Comparison of ENCODE assay signal across 14 cellular contexts in genomic region chr7:4236389-4236788, GRCh38.
DNase-seq lines count a peak whose midpoint lies in the region; ATAC-seq, FAIRE-seq and TF ChIP-seq lines count a peak whose summit lies in the region.
"Had no signal": no experiment of that assay in that cellular context is flagged by ENCODE, and none has a peak within 500 bp of the region (broad histone marks: within the 10 kb centered on the region; RNA-seq: fewer than 3 reads in every experiment).

No MANE protein-coding gene starts in this region.

- peak; percentile 44 for FAIRE-seq in urothelium cell line (lab: Jason Lieb, UNC)

- no peak for ATAC-seq in activated naive CD4-positive, alpha-beta T cell treated with anti-CD3 and anti-CD28 coated beads, Interleukin-2, amount 50 U/mL, for 72 hours
- ATAC-seq in WTC11, result no peak
- ATAC-seq: HCT116 had no signal

- no peak overlapping the region for H3K23ac ChIP-seq in neuronal stem cell (ENCODE audit: low read depth, low read length, poor library complexity)

- no peak overlapping the region for H2BK5ac ChIP-seq in neuronal stem cell (ENCODE audit: low read length)

- no peak for TF ChIP-seq CTCF in HEK293 (tag by site-specific recombination; IDR thresholded peaks at IDR 0.05)
- no peak for TF ChIP-seq CTCF in WTC11 (IDR thresholded peaks at IDR 0.05)

- H3K36me3 ChIP-seq in HEK293 (ENCODE audit: control insufficient read depth in 2 of 2, insufficient read depth in 1 of 2, low read length in 2 of 2) (no peaks in the 10 kb centered on the region), neuronal stem cell (replicated peaks in 1 of 2; ENCODE audit: control insufficient read depth in 2 of 2, insufficient read depth in 2 of 2, low read length in 2 of 2) (peaks cover 0 to 2% of the 10 kb centered on the region in 2 donors)
- H3K36me3 ChIP-seq: BLaER1 treated with 17β-estradiol and CSF1 and Interleukin-3, amounts not matched to agents 10 nM and 100 nM had no signal

- H2BK120ac ChIP-seq in neuronal stem cell (ENCODE audit: low read depth, low read length), result no peak overlapping the region

- H3K27ac Mint-ChIP-seq in activated naive CD4-positive, alpha-beta T cell treated with anti-CD3 and anti-CD28 coated beads, Interleukin-2, amount 50 U/mL, for 72 hours, result peak overlapping the region; percentile 16 to 60
- H3K27ac Mint-ChIP-seq in activated naive CD4-positive, alpha-beta T cell treated with anti-CD3 and anti-CD28 coated beads, Interleukin-2, amount 10 ng/mL, durations not matched to agents 7 days and 5 days, result no peak overlapping the region
- no peak overlapping the region for H3K27ac Mint-ChIP-seq in WTC11
- H3K27ac Mint-ChIP-seq: CD4-positive, CD25-positive, alpha-beta regulatory T cell had no signal

- H2BK15ac ChIP-seq in neuronal stem cell (ENCODE audit: low read length), result no peak overlapping the region

- H3K4me3 ChIP-seq in HEK293 (ENCODE audit: low read depth, low read length), result no peak overlapping the region
- no peak overlapping the region for H3K4me3 ChIP-seq in neuronal stem cell (ENCODE audit: low read length in 2 of 2)
- H3K4me3 ChIP-seq: BLaER1 treated with 17β-estradiol and CSF1 and Interleukin-3, amounts not matched to agents 10 nM and 100 nM had no signal

- peaks cover 3% of the 10 kb centered on the region for H3K4me1 Mint-ChIP-seq in activated naive CD4-positive, alpha-beta T cell treated with anti-CD3 and anti-CD28 coated beads, Interleukin-2, amount 10 ng/mL, durations not matched to agents 7 days and 5 days
- peaks cover 23% of the 10 kb centered on the region for H3K4me1 Mint-ChIP-seq in WTC11

- no CpG with 5 or more reads among the region's 12 CpGs for WGBS in neuronal stem cell (ENCODE audit: extremely low coverage in 2 of 2, insufficient read length in 2 of 2, insufficient replicate concordance in 1 of 2), 2 donors

- no peaks in the 10 kb centered on the region for H3K9me3 Mint-ChIP-seq in activated naive CD4-positive, alpha-beta T cell treated with anti-CD3 and anti-CD28 coated beads, Interleukin-2, amount 50 U/mL, for 72 hours
- no peaks in the 10 kb centered on the region for H3K9me3 Mint-ChIP-seq in activated naive CD4-positive, alpha-beta T cell treated with anti-CD3 and anti-CD28 coated beads, Interleukin-2, amount 10 ng/mL, durations not matched to agents 7 days and 5 days
- no peaks in the 10 kb centered on the region for H3K9me3 Mint-ChIP-seq in WTC11

- no peak overlapping the region for H3K4ac ChIP-seq in neuronal stem cell (ENCODE audit: low read length)

- no peak overlapping the region for H4K8ac ChIP-seq in neuronal stem cell (ENCODE audit: low read depth, low read length)

- H3K14ac ChIP-seq in neuronal stem cell (ENCODE audit: low read length), result no peak overlapping the region

- H2AK5ac ChIP-seq in neuronal stem cell (ENCODE audit: low read depth, low read length), result peak overlapping the region; percentile 16

- H4K91ac ChIP-seq in neuronal stem cell (ENCODE audit: low read depth, low read length, poor library complexity), result no peak overlapping the region

- H3K36me3 Mint-ChIP-seq in activated naive CD4-positive, alpha-beta T cell treated with anti-CD3 and anti-CD28 coated beads, Interleukin-2, amount 50 U/mL, for 72 hours, result no peaks in the 10 kb centered on the region
- H3K36me3 Mint-ChIP-seq in activated naive CD4-positive, alpha-beta T cell treated with anti-CD3 and anti-CD28 coated beads, Interleukin-2, amount 10 ng/mL, durations not matched to agents 7 days and 5 days, result no peaks in the 10 kb centered on the region
- H3K36me3 Mint-ChIP-seq in WTC11, result no peaks in the 10 kb centered on the region
- H3K36me3 Mint-ChIP-seq: CD4-positive, CD25-positive, alpha-beta regulatory T cell had no signal

- no peak for DNase-seq in activated naive CD4-positive, alpha-beta T cell treated with anti-CD3 and anti-CD28 coated beads, Interleukin-2, amount 50 U/mL, for 72 hours (ENCODE audit: low spot score in 2 of 2)
- DNase-seq in activated naive CD4-positive, alpha-beta T cell treated with anti-CD3 and anti-CD28 coated beads, Interleukin-2, amount 10 ng/mL, durations not matched to agents 7 days and 5 days, result no peak
- DNase-seq in neuronal stem cell (ENCODE audit: low spot score) (no peak), urothelium cell line (ENCODE audit: low spot score) (no peak), mesenteric fat pad (ENCODE audit: low spot score) (no peak), WTC11 (ENCODE audit: low spot score) (no peak)
- DNase-seq: 8988T; AML-193; Calu3; CD4-positive, CD25-positive, alpha-beta regulatory T cell; DMS 273 treated with DMSO at 0.1 percent for 48 hours had no signal

- peak overlapping the region; percentile 3 for H3K18ac ChIP-seq in neuronal stem cell (ENCODE audit: low read length)

- H3K9me3 ChIP-seq in HEK293 (ENCODE audit: control insufficient read depth, insufficient read depth, low read depth, low read length) (no peaks in the 10 kb centered on the region), neuronal stem cell (replicated peaks in 1 of 2; ENCODE audit: control insufficient read depth in 2 of 2, insufficient read depth in 1 of 2, low read depth in 1 of 2, low read length in 2 of 2) (no peaks in the 10 kb centered on the region)
- H3K9me3 ChIP-seq: BLaER1 treated with 17β-estradiol and CSF1 and Interleukin-3, amounts not matched to agents 10 nM and 100 nM had no signal

- H3K4me1 ChIP-seq in HEK293 (ENCODE audit: control insufficient read depth, insufficient read depth, low read length), result no peaks in the 10 kb centered on the region
- peaks cover 5 to 7% of the 10 kb centered on the region in 2 donors for H3K4me1 ChIP-seq in neuronal stem cell (ENCODE audit: control insufficient read depth in 2 of 2, insufficient read depth in 1 of 2, low read depth in 1 of 2, low read length in 2 of 2)

- no peak overlapping the region for H3K27ac ChIP-seq in HEK293 (ENCODE audit: extremely low read depth, low read depth, low read length)
- no peak overlapping the region for H3K27ac ChIP-seq in neuronal stem cell (replicated peaks; ENCODE audit: low read length)
- H3K27ac ChIP-seq: BLaER1 treated with 17β-estradiol and CSF1 and Interleukin-3, amounts not matched to agents 10 nM and 100 nM had no signal

- no peaks in the 10 kb centered on the region for H3K27me3 ChIP-seq in neuronal stem cell (ENCODE audit: control insufficient read depth in 3 of 3, insufficient read depth in 3 of 3, low read depth in 1 of 3, low read length in 3 of 3)
- H3K27me3 ChIP-seq: BLaER1 treated with 17β-estradiol and CSF1 and Interleukin-3, amounts not matched to agents 10 nM and 100 nM had no signal

- H3K9ac ChIP-seq in neuronal stem cell (ENCODE audit: low read depth, low read length, poor library complexity), result no peak overlapping the region
- H3K9ac ChIP-seq: BLaER1 treated with 17β-estradiol and CSF1 and Interleukin-3, amounts not matched to agents 10 nM and 100 nM had no signal

- no peak overlapping the region for H2AFZ ChIP-seq in neuronal stem cell (ENCODE audit: low read length)

- H3K4me2 ChIP-seq in neuronal stem cell (ENCODE audit: insufficient read depth, low read length, poor library complexity, severe bottlenecking), result no peak overlapping the region
- H3K4me2 ChIP-seq: BLaER1 treated with 17β-estradiol and CSF1 and Interleukin-3, amounts not matched to agents 10 nM and 100 nM had no signal

- no peaks in the 10 kb centered on the region for H3K27me3 Mint-ChIP-seq in activated naive CD4-positive, alpha-beta T cell treated with anti-CD3 and anti-CD28 coated beads, Interleukin-2, amount 10 ng/mL, durations not matched to agents 7 days and 5 days
- no peaks in the 10 kb centered on the region; the same call in 1 of the 2 replicates for H3K27me3 Mint-ChIP-seq in WTC11 (ENCODE audit: low read depth)

- no peaks in the 10 kb centered on the region for H3K79me1 ChIP-seq in neuronal stem cell (ENCODE audit: low read depth, low read length)

- POLR2A ChIA-PET in HEK293 (lab: Yijun Ruan, JAX) (no interaction called here), WTC11 (lab: Charles Lee) (no interaction called here)

- H2BK12ac ChIP-seq in neuronal stem cell (ENCODE audit: low read length), result no peak overlapping the region

- CTCF ChIA-PET in activated naive CD4-positive, alpha-beta T cell treated with anti-CD3 and anti-CD28 coated beads, Interleukin-2, amount 10 ng/mL, durations not matched to agents 7 days and 5 days (lab: Charles Lee), result no interaction called here
- CTCF ChIA-PET in HEK293 (lab: Yijun Ruan, JAX), result no interaction called here
- CTCF ChIA-PET in WTC11 (lab: Charles Lee), result interaction anchor here (1.0 to 1.1 kb wide), 1 partner anchor 10 kb away, joined by 3 to 5 read pairs; no protein-coding TSS in a partner anchor

- H3K4me3 Mint-ChIP-seq in activated naive CD4-positive, alpha-beta T cell treated with anti-CD3 and anti-CD28 coated beads, Interleukin-2, amount 10 ng/mL, durations not matched to agents 7 days and 5 days, result no peak overlapping the region
- H3K4me3 Mint-ChIP-seq in WTC11, result no peak overlapping the region
- H3K4me3 Mint-ChIP-seq: CD4-positive, CD25-positive, alpha-beta regulatory T cell had no signal

TF ChIP-seq in WTC11, 78 proteins besides CTCF, POLR2A, EP300 and RAD21 (continues in another document):
- TF ChIP-seq RELA (CRISPR knock-in tag; IDR thresholded peaks at IDR 0.05; ENCODE audit: borderline replicate concordance) (no peak), HMGXB4 (CRISPR knock-in tag; IDR thresholded peaks at IDR 0.05) (no peak)

Comparison
In these comparisons a context has a peak if more than half of its experiments do, and no peak if none do; other contexts are left out.
1. H3K27ac Mint-ChIP-seq: peak in activated naive CD4-positive, alpha-beta T cell treated with anti-CD3 and anti-CD28 coated beads, Interleukin-2, amount 50 U/mL, for 72 hours (2 of 2); none in activated naive CD4-positive, alpha-beta T cell treated with anti-CD3 and anti-CD28 coated beads, Interleukin-2, amount 10 ng/mL, durations not matched to agents 7 days and 5 days (single experiment) and WTC11 (single experiment).